Comparison of ENCODE assay signal across 1 cellular context in the genomic region with DNA sequence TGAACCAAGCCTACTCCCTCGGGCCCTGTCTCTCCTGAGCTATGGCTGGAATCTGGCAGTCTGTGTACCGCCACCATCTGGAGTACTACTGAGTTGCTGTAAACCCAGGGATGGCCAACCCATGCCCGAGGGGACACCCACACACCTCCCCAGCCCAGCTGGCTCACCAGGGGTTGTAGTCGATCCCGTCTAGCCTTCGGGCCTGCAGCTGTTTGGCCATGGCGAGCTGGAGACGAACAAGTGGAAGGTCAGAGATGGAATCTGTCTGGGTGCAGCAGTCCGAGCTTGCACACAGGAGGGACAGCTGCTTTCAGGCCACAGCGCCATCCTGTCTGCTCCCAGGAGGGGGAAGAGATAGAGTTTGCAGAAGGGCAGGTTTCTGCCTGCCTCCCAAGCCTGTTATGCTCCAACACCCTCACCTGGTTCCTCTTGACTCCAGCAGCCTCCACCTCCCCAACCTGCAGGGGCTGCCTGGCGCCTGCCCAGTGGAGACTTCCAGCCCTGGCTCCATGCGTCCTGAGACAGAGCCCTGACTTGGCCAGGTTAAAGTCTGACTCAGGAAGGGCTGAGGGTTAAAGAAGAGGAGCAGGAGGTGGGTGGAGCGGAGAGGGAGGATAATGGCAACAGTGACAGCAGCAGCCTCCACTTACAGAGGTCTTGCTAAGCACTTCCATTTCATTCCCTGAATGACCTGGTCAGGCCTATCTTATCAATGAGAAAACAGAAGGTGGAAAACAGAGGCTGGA.
TF ChIP-seq lines count a peak whose summit lies in the region.

No MANE protein-coding gene starts in this region.

TF ChIP-seq in K562, 482 proteins besides CTCF, POLR2A, EP300 and RAD21 (continued from another document and continues in another):
- TF ChIP-seq, protein P1, sequence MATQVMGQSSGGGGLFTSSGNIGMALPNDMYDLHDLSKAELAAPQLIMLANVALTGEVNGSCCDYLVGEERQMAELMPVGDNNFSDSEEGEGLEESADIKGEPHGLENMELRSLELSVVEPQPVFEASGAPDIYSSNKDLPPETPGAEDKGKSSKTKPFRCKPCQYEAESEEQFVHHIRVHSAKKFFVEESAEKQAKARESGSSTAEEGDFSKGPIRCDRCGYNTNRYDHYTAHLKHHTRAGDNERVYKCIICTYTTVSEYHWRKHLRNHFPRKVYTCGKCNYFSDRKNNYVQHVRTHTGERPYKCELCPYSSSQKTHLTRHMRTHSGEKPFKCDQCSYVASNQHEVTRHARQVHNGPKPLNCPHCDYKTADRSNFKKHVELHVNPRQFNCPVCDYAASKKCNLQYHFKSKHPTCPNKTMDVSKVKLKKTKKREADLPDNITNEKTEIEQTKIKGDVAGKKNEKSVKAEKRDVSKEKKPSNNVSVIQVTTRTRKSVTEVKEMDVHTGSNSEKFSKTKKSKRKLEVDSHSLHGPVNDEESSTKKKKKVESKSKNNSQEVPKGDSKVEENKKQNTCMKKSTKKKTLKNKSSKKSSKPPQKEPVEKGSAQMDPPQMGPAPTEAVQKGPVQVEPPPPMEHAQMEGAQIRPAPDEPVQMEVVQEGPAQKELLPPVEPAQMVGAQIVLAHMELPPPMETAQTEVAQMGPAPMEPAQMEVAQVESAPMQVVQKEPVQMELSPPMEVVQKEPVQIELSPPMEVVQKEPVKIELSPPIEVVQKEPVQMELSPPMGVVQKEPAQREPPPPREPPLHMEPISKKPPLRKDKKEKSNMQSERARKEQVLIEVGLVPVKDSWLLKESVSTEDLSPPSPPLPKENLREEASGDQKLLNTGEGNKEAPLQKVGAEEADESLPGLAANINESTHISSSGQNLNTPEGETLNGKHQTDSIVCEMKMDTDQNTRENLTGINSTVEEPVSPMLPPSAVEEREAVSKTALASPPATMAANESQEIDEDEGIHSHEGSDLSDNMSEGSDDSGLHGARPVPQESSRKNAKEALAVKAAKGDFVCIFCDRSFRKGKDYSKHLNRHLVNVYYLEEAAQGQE (CRISPR knock-in tag; IDR thresholded peaks at IDR 0.05; ENCODE audit: low read depth), result no peak
- TF ChIP-seq NEUROD1 (IDR thresholded peaks at IDR 0.05; ENCODE audit: borderline replicate concordance, low read depth, low read length, partially characterized antibody), result peak; percentile 37
- no peak for TF ChIP-seq ZNF778 (CRISPR knock-in tag; IDR thresholded peaks at IDR 0.05)
- no peak for TF ChIP-seq SETDB1 (IDR thresholded peaks at IDR 0.05; ENCODE audit: low read length)
- TF ChIP-seq ZNF699 (CRISPR knock-in tag; IDR thresholded peaks at IDR 0.05; ENCODE audit: insufficient replicate concordance), result no peak
- TF ChIP-seq TEAD4 (IDR thresholded peaks at IDR 0.05; ENCODE audit: low read length), result peak; percentile 88
- TF ChIP-seq TEAD4 (CRISPR knock-in tag; IDR thresholded peaks at IDR 0.05; ENCODE audit: borderline replicate concordance), result no peak
- no peak for TF ChIP-seq ZNF217 (CRISPR knock-in tag; IDR thresholded peaks at IDR 0.05)
- peak; percentile 20; the same call in 1 of the 2 replicates for TF ChIP-seq ZNF24 (IDR thresholded peaks at IDR 0.05)
- peak; percentile 62; the same call in 1 of the 2 replicates for TF ChIP-seq MTA3 (IDR thresholded peaks at IDR 0.05; ENCODE audit: borderline replicate concordance)
- peak; percentile 73 for TF ChIP-seq GATA2 (CRISPR knock-in tag; IDR thresholded peaks at IDR 0.05)
- peak in 1 of 2 experiments; percentile 59; a peak in 1 of 4 replicates for TF ChIP-seq TBL1XR1 (IDR thresholded peaks at IDR 0.05; ENCODE audit: low read length in 2 of 2)
- TF ChIP-seq, protein P2, sequence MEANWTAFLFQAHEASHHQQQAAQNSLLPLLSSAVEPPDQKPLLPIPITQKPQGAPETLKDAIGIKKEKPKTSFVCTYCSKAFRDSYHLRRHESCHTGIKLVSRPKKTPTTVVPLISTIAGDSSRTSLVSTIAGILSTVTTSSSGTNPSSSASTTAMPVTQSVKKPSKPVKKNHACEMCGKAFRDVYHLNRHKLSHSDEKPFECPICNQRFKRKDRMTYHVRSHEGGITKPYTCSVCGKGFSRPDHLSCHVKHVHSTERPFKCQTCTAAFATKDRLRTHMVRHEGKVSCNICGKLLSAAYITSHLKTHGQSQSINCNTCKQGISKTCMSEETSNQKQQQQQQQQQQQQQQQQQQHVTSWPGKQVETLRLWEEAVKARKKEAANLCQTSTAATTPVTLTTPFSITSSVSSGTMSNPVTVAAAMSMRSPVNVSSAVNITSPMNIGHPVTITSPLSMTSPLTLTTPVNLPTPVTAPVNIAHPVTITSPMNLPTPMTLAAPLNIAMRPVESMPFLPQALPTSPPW (CRISPR knock-in tag; IDR thresholded peaks at IDR 0.05), result peak; percentile 72; the same call in 1 of the 2 replicates
- TF ChIP-seq BRD9 (IDR thresholded peaks at IDR 0.05; ENCODE audit: low read depth, partially characterized antibody), result no peak
- TF ChIP-seq, protein P3, sequence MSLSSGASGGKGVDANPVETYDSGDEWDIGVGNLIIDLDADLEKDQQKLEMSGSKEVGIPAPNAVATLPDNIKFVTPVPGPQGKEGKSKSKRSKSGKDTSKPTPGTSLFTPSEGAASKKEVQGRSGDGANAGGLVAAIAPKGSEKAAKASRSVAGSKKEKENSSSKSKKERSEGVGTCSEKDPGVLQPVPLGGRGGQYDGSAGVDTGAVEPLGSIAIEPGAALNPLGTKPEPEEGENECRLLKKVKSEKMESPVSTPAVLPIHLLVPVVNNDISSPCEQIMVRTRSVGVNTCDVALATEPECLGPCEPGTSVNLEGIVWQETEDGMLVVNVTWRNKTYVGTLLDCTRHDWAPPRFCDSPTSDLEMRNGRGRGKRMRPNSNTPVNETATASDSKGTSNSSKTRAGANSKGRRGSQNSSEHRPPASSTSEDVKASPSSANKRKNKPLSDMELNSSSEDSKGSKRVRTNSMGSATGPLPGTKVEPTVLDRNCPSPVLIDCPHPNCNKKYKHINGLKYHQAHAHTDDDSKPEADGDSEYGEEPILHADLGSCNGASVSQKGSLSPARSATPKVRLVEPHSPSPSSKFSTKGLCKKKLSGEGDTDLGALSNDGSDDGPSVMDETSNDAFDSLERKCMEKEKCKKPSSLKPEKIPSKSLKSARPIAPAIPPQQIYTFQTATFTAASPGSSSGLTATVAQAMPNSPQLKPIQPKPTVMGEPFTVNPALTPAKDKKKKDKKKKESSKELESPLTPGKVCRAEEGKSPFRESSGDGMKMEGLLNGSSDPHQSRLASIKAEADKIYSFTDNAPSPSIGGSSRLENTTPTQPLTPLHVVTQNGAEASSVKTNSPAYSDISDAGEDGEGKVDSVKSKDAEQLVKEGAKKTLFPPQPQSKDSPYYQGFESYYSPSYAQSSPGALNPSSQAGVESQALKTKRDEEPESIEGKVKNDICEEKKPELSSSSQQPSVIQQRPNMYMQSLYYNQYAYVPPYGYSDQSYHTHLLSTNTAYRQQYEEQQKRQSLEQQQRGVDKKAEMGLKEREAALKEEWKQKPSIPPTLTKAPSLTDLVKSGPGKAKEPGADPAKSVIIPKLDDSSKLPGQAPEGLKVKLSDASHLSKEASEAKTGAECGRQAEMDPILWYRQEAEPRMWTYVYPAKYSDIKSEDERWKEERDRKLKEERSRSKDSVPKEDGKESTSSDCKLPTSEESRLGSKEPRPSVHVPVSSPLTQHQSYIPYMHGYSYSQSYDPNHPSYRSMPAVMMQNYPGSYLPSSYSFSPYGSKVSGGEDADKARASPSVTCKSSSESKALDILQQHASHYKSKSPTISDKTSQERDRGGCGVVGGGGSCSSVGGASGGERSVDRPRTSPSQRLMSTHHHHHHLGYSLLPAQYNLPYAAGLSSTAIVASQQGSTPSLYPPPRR (CRISPR knock-in tag; IDR thresholded peaks at IDR 0.05; ENCODE audit: borderline replicate concordance), result no peak
- TF ChIP-seq ZEB2 (IDR thresholded peaks at IDR 0.05), result peak; percentile 86
- no peak for TF ChIP-seq PCBP1 (IDR thresholded peaks at IDR 0.05; ENCODE audit: low read depth, low read length, poor library complexity, severe bottlenecking)
- no peak for TF ChIP-seq TCF7L2 (IDR thresholded peaks at IDR 0.05; ENCODE audit: low read depth, low read length)
- TF ChIP-seq, protein P4, sequence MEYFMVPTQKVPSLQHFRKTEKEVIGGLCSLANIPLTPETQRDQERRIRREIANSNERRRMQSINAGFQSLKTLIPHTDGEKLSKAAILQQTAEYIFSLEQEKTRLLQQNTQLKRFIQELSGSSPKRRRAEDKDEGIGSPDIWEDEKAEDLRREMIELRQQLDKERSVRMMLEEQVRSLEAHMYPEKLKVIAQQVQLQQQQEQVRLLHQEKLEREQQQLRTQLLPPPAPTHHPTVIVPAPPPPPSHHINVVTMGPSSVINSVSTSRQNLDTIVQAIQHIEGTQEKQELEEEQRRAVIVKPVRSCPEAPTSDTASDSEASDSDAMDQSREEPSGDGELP (CRISPR knock-in tag; IDR thresholded peaks at IDR 0.05; ENCODE audit: borderline replicate concordance), result peak; percentile 69; the same call in 1 of the 2 replicates
- TF ChIP-seq, protein P5, sequence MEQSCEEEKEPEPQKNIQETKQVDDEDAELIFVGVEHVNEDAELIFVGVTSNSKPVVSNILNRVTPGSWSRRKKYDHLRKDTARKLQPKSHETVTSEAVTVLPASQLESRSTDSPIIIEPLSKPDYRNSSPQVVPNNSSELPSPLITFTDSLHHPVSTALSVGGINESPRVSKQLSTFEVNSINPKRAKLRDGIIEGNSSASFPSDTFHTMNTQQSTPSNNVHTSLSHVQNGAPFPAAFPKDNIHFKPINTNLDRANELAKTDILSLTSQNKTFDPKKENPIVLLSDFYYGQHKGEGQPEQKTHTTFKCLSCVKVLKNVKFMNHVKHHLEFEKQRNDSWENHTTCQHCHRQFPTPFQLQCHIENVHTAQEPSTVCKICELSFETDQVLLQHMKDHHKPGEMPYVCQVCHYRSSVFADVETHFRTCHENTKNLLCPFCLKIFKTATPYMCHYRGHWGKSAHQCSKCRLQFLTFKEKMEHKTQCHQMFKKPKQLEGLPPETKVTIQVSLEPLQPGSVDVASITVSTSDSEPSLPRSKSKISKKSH (CRISPR knock-in tag; IDR thresholded peaks at IDR 0.05), result no peak
- TF ChIP-seq RBM15 (IDR thresholded peaks at IDR 0.05; ENCODE audit: insufficient read depth, low read length), result no peak
- peak; percentile 23 to 87; a peak in 2 of 4 replicates for TF ChIP-seq HDAC1 (IDR thresholded peaks at IDR 0.05)
- peak; percentile 55; the same call in 1 of the 2 replicates for TF ChIP-seq FOXM1 (IDR thresholded peaks at IDR 0.05; ENCODE audit: low read depth)
- no peak for TF ChIP-seq FOXM1 (CRISPR knock-in tag; IDR thresholded peaks at IDR 0.05; ENCODE audit: low read depth)
- TF ChIP-seq, protein P6, sequence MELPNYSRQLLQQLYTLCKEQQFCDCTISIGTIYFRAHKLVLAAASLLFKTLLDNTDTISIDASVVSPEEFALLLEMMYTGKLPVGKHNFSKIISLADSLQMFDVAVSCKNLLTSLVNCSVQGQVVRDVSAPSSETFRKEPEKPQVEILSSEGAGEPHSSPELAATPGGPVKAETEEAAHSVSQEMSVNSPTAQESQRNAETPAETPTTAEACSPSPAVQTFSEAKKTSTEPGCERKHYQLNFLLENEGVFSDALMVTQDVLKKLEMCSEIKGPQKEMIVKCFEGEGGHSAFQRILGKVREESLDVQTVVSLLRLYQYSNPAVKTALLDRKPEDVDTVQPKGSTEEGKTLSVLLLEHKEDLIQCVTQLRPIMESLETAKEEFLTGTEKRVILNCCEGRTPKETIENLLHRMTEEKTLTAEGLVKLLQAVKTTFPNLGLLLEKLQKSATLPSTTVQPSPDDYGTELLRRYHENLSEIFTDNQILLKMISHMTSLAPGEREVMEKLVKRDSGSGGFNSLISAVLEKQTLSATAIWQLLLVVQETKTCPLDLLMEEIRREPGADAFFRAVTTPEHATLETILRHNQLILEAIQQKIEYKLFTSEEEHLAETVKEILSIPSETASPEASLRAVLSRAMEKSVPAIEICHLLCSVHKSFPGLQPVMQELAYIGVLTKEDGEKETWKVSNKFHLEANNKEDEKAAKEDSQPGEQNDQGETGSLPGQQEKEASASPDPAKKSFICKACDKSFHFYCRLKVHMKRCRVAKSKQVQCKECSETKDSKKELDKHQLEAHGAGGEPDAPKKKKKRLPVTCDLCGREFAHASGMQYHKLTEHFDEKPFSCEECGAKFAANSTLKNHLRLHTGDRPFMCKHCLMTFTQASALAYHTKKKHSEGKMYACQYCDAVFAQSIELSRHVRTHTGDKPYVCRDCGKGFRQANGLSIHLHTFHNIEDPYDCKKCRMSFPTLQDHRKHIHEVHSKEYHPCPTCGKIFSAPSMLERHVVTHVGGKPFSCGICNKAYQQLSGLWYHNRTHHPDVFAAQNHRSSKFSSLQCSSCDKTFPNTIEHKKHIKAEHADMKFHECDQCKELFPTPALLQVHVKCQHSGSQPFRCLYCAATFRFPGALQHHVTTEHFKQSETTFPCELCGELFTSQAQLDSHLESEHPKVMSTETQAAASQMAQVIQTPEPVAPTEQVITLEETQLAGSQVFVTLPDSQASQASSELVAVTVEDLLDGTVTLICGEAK (IDR thresholded peaks at IDR 0.05), result no peak
- TF ChIP-seq, protein P6 (CRISPR knock-in tag; IDR thresholded peaks at IDR 0.05), result no peak
- TF ChIP-seq ZNF197 (CRISPR knock-in tag; IDR thresholded peaks at IDR 0.05; ENCODE audit: low read depth), result no peak
- TF ChIP-seq KLF1 (tag; IDR thresholded peaks at IDR 0.05), result no peak
- peak; percentile 40; the same call in 1 of the 2 replicates for TF ChIP-seq SP1 (CRISPR knock-in tag; IDR thresholded peaks at IDR 0.05)
- TF ChIP-seq SMARCC2 (IDR thresholded peaks at IDR 0.05; ENCODE audit: low read depth), result 0 out of 2 replicates have a peak, but pooled peaks have one; percentile 60
- TF ChIP-seq ZNF175 (CRISPR knock-in tag; IDR thresholded peaks at IDR 0.05; ENCODE audit: low read depth), result no peak
- TF ChIP-seq EHMT2 (IDR thresholded peaks at IDR 0.05), result 0 out of 2 replicates have a peak, but pooled peaks have one; percentile 35
- TF ChIP-seq ATF1 (CRISPR knock-in tag; IDR thresholded peaks at IDR 0.05), result no peak
- TF ChIP-seq ATF1 (tag; IDR thresholded peaks at IDR 0.05), result no peak; the same call in 1 of the 2 replicates
- no peak for TF ChIP-seq MCM3 (IDR thresholded peaks at IDR 0.05)
- no peak for TF ChIP-seq TFAM (CRISPR knock-in tag; conservative IDR thresholded peaks at IDR 0.05)
